ENCODE assay signal across 19 cellular contexts in genomic region chr14:59097681-59098080, GRCh38.
"Had no signal": no experiment of that assay in that cellular context is flagged by ENCODE, and none has a peak within 500 bp of the region (broad histone marks: within the 10 kb centered on the region; RNA-seq: fewer than 3 reads in every experiment).

No MANE protein-coding gene starts in this region.

- DNase-seq: activated CD4-positive, alpha-beta T cell treated with anti-CD3 and anti-CD28 coated beads for 4 hours; activated CD8-positive, alpha-beta memory T cell treated with anti-CD3 and anti-CD28 coated beads for 24 hours; activated naive CD4-positive, alpha-beta T cell treated with anti-CD3 and anti-CD28 coated beads for 36 hours; body of pancreas; erythroblast; heart right ventricle; left ventricle myocardium inferior; occipital lobe; psoas muscle; stimulated activated CD4-positive, alpha-beta T cell treated with anti-CD3 and anti-CD28 coated beads, Interleukin-4, amount 100 ng/mL, for 24 hours; upper lobe of right lung had no signal

- H3K27me3 ChIP-seq: body of pancreas, upper lobe of right lung had no signal

- H3K27ac ChIP-seq: body of pancreas, heart right ventricle, left ventricle myocardium inferior, psoas muscle, upper lobe of right lung had no signal

- H3K27me3 Mint-ChIP-seq: dendritic cell treated with granulocyte-macrophage colony-stimulating factor and Interleukin-4, amounts not matched to agents 40 ng/mL and 50 ng/mL, for 4 days had no signal

- H3K4me1 Mint-ChIP-seq: activated T-helper 17 cell treated with anti-CD3 and anti-CD28 coated beads, Interleukin-2, amount 50 U/mL, for 72 hours; memory B cell had no signal

- H3K27ac Mint-ChIP-seq: activated naive CD4-positive, alpha-beta T cell treated with anti-CD3 and anti-CD28 coated beads for 36 hours; activated T-helper 17 cell treated with anti-CD3 and anti-CD28 coated beads, Interleukin-2, amount 50 U/mL, for 72 hours; dendritic cell treated with granulocyte-macrophage colony-stimulating factor and Interleukin-4, amounts not matched to agents 40 ng/mL and 50 ng/mL, for 4 days; memory B cell; nephron; stimulated activated naive CD8-positive, alpha-beta T cell treated with anti-CD3 and anti-CD28 coated beads, Interleukin-15, Interleukin-2, amounts not matched to agents 100 ng/mL and 50 ng/mL, for 24 hours had no signal

- H3K9me3 ChIP-seq: body of pancreas, heart right ventricle, left ventricle myocardium inferior, psoas muscle, upper lobe of right lung had no signal

- H3K4me3 ChIP-seq: body of pancreas, heart right ventricle, left ventricle myocardium inferior, psoas muscle, upper lobe of right lung had no signal

- H3K9me3 Mint-ChIP-seq: activated naive CD4-positive, alpha-beta T cell treated with anti-CD3 and anti-CD28 coated beads for 36 hours; activated T-helper 17 cell treated with anti-CD3 and anti-CD28 coated beads, Interleukin-2, amount 50 U/mL, for 72 hours; dendritic cell treated with granulocyte-macrophage colony-stimulating factor and Interleukin-4, amounts not matched to agents 40 ng/mL and 50 ng/mL, for 4 days; memory B cell; stimulated activated naive CD8-positive, alpha-beta T cell treated with anti-CD3 and anti-CD28 coated beads, Interleukin-15, Interleukin-2, amounts not matched to agents 100 ng/mL and 50 ng/mL, for 24 hours had no signal

- FAIRE-seq: frontal cortex, keratinocyte had no signal

- ATAC-seq: activated T-helper 17 cell treated with anti-CD3 and anti-CD28 coated beads, Interleukin-2, amount 50 U/mL, for 72 hours; body of pancreas; heart right ventricle; psoas muscle; sciatic nerve; upper lobe of right lung had no signal

- H3K4me1 ChIP-seq: body of pancreas, heart right ventricle, left ventricle myocardium inferior, psoas muscle, upper lobe of right lung had no signal

- H3K4me3 Mint-ChIP-seq: activated naive CD4-positive, alpha-beta T cell treated with anti-CD3 and anti-CD28 coated beads for 36 hours; activated T-helper 17 cell treated with anti-CD3 and anti-CD28 coated beads, Interleukin-2, amount 50 U/mL, for 72 hours; dendritic cell treated with granulocyte-macrophage colony-stimulating factor and Interleukin-4, amounts not matched to agents 40 ng/mL and 50 ng/mL, for 4 days; memory B cell; nephron; stimulated activated naive CD8-positive, alpha-beta T cell treated with anti-CD3 and anti-CD28 coated beads, Interleukin-15, Interleukin-2, amounts not matched to agents 100 ng/mL and 50 ng/mL, for 24 hours had no signal

- H3K36me3 ChIP-seq: heart right ventricle, left ventricle myocardium inferior, upper lobe of right lung had no signal
